25 cellular contexts compared by ENCODE assay signal in genomic region chr18:76960528-76961035, GRCh38.
DNase-seq lines count a peak whose midpoint lies in the region; TF ChIP-seq lines count a peak whose summit lies in the region.
"Had no signal": no experiment of that assay in that cellular context is flagged by ENCODE, and none has a peak within 500 bp of the region (broad histone marks: within the 10 kb centered on the region; RNA-seq: fewer than 3 reads in every experiment).

No MANE protein-coding gene starts in this region.

- no peak overlapping the region; the same call in 1 of the 2 replicates for H3K14ac ChIP-seq in H9 (ENCODE audit: insufficient read depth, low read length)

- H3K27ac Mint-ChIP-seq in H9, result no peak overlapping the region
- H3K27ac Mint-ChIP-seq in endothelial cell (ENCODE audit: unreplicated experiment), result no peak overlapping the region
- H3K27ac Mint-ChIP-seq: activated naive CD4-positive, alpha-beta T cell treated with anti-CD3 and anti-CD28 coated beads, Interleukin-2, amount 50 U/mL, for 24 hours; HFFc6 had no signal

- no peak overlapping the region for H2BK20ac ChIP-seq in H9 (ENCODE audit: low read depth, low read length, poor library complexity, severe bottlenecking)

- no peak overlapping the region for H3K9ac ChIP-seq in H9 (ENCODE audit: extremely low read depth, insufficient read length, low read length)
- H3K9ac ChIP-seq: BLaER1 had no signal

- no peak overlapping the region for H4K91ac ChIP-seq in H9 (ENCODE audit: insufficient read length, low read depth, low read length)

- no TSS peak for BruUV-seq in OCI-LY7 (replicated peaks; lab: Mats Ljungman, UMichigan)

- peak; percentile 38 for TF ChIP-seq CTCF in DOHH2 (IDR thresholded peaks at IDR 0.05; ENCODE audit: low read depth, low read length, poor library complexity, severe bottlenecking)
- peak; percentile 48 for TF ChIP-seq CTCF in H9 (conservative IDR thresholded peaks at IDR 0.05)
- TF ChIP-seq CTCF in OCI-LY7 (conservative IDR thresholded peaks at IDR 0.05; ENCODE audit: low read length), result peak; percentile 56
- no peak for TF ChIP-seq CTCF in endothelial cell (IDR thresholded peaks at IDR 0.05; ENCODE audit: unreplicated experiment)
- TF ChIP-seq CTCF in adrenal gland (IDR thresholded peaks at IDR 0.05), result no peak

- peaks cover 7% of the 10 kb centered on the region; the same call in 1 of the 2 replicates for H3F3A ChIP-seq in DOHH2 (ENCODE audit: control insufficient read depth, insufficient read depth)

- no peak overlapping the region for H3K23ac ChIP-seq in H9 (ENCODE audit: insufficient read length, low read depth, low read length)

- no peaks in the 10 kb centered on the region for H3K79me1 ChIP-seq in H9 (ENCODE audit: insufficient read depth, low read depth, low read length, poor library complexity, severe bottlenecking)

- no peak overlapping the region for H3K18ac ChIP-seq in H9 (ENCODE audit: insufficient read length, low read depth, low read length)

- H3K27me3 Mint-ChIP-seq in H9 (ENCODE audit: low read depth) (no peaks in the 10 kb centered on the region), endothelial cell (ENCODE audit: unreplicated experiment) (peaks cover 3% of the 10 kb centered on the region)
- H3K27me3 Mint-ChIP-seq: activated naive CD4-positive, alpha-beta T cell treated with anti-CD3 and anti-CD28 coated beads, Interleukin-2, amount 50 U/mL, for 24 hours had no signal

- peaks cover 51% of the 10 kb centered on the region for H3K4me1 ChIP-seq in DOHH2 (ENCODE audit: control insufficient read depth, low read length)
- no peaks in the 10 kb centered on the region; the same call in 1 of the 2 replicates for H3K4me1 ChIP-seq in H9 (ENCODE audit: insufficient read depth, low read length)
- H3K4me1 ChIP-seq in OCI-LY7 (ENCODE audit: insufficient read depth, low read length, poor library complexity, severe bottlenecking), result peaks cover 28% of the 10 kb centered on the region
- H3K4me1 ChIP-seq in adrenal gland (replicated peaks in 1 of 2), result peaks cover 0 to 5% of the 10 kb centered on the region in 2 donors
- H3K4me1 ChIP-seq: SJCRH30 had no signal

- H3K9me3 ChIP-seq in DOHH2 (ENCODE audit: control insufficient read depth, insufficient read depth, low read length) (no peaks in the 10 kb centered on the region), H9 (ENCODE audit: control insufficient read depth, low read depth, low read length) (no peaks in the 10 kb centered on the region), OCI-LY7 (ENCODE audit: low read length) (no peaks in the 10 kb centered on the region), adrenal gland (replicated peaks in 1 of 3) (no peaks in the 10 kb centered on the region)
- H3K9me3 ChIP-seq: ovary, SJCRH30, upper lobe of left lung had no signal

- H3K4me2 ChIP-seq in DOHH2 (ENCODE audit: low read length) (no peak overlapping the region), H9 (ENCODE audit: insufficient read depth, insufficient read length, low read length) (no peak overlapping the region), OCI-LY7 (ENCODE audit: low read length) (no peak overlapping the region)
- H3K4me2 ChIP-seq: BLaER1 had no signal

- H3K9me2 ChIP-seq in DOHH2 (replicated peaks; ENCODE audit: control insufficient read depth, low read length), result no peaks in the 10 kb centered on the region
- no peaks in the 10 kb centered on the region for H3K9me2 ChIP-seq in OCI-LY7 (ENCODE audit: insufficient read depth, low read length)

- H3K4me1 Mint-ChIP-seq in H9, result peaks cover 0 to 4% of the 10 kb centered on the region in 2 experiments; a peak in 2 of 4 replicates
- peaks cover 7% of the 10 kb centered on the region for H3K4me1 Mint-ChIP-seq in endothelial cell (ENCODE audit: unreplicated experiment)

- H2BK12ac ChIP-seq in H9 (ENCODE audit: insufficient read length, low read depth, low read length), result no peak overlapping the region

- H3K27ac ChIP-seq in DOHH2 (ENCODE audit: low read depth, low read length) (no peak overlapping the region), H9 (ENCODE audit: insufficient read length, low read depth, low read length) (no peak overlapping the region), OCI-LY7 (ENCODE audit: low read depth, low read length, poor library complexity, severe bottlenecking) (no peak overlapping the region), adrenal gland (no peak overlapping the region)
- H3K27ac ChIP-seq: BLaER1, ovary, SJCRH30, upper lobe of left lung had no signal

- H3K27me3 ChIP-seq in DOHH2 (ENCODE audit: control insufficient read depth, low read length) (no peaks in the 10 kb centered on the region), H9 (ENCODE audit: insufficient read depth, low read length) (no peaks in the 10 kb centered on the region), adrenal gland (no peaks in the 10 kb centered on the region)
- H3K27me3 ChIP-seq: BLaER1, ovary, SJCRH30, upper lobe of left lung had no signal

- no peak overlapping the region for H2BK5ac ChIP-seq in H9 (ENCODE audit: insufficient read length, low read length)

- POLR2A ChIA-PET in OCI-LY7 (lab: Charles Lee), result no interaction called here

- no peak overlapping the region for H3K4me3 ChIP-seq in DOHH2 (ENCODE audit: low read length)
- no peak overlapping the region for H3K4me3 ChIP-seq in OCI-LY7 (ENCODE audit: low read depth, low read length, poor library complexity, severe bottlenecking)
- H3K4me3 ChIP-seq in adrenal gland, result no peak overlapping the region
- H3K4me3 ChIP-seq: BLaER1, ovary, SJCRH30, upper lobe of left lung had no signal

- no peak overlapping the region for H4K8ac ChIP-seq in H9 (replicated peaks; ENCODE audit: insufficient read length, low read depth, low read length)

- no peak overlapping the region for H3T11ph ChIP-seq in H9 (ENCODE audit: low read length)

- no peak overlapping the region for H4K5ac ChIP-seq in H9 (ENCODE audit: insufficient read length, low read depth, low read length)

- intact Hi-C loops in OCI-LY7 (cut with micrococcal nuclease; ENCODE audit: unreplicated experiment) (loop anchor here (1.0 to 10.0 kb wide), 2 partner anchors 21 to 466 kb away; partner anchors contain the start of gene ZNF516), adrenal gland (cut with DNase I) (no loop called here)

- CTCF ChIA-PET in OCI-LY7 (lab: Charles Lee; ENCODE audit: unreplicated experiment), result interaction anchor here (0.7 kb wide), 1 partner anchor 22 kb away, joined by 3 read pairs; no protein-coding TSS in a partner anchor

- no CpG with 5 or more reads among the region's 16 CpGs for WGBS in H9 (ENCODE audit: extremely low coverage, insufficient read length, low lambda C conversion rate)
- WGBS in adrenal gland, 4 donors, result 90 to 96% (median 94%) methylated on average over 15 to 16 of the region's 16 CpGs

- no peak overlapping the region for H2AK5ac ChIP-seq in H9 (ENCODE audit: insufficient read length, low read length)

- H2AFZ ChIP-seq in H9 (ENCODE audit: low read length) (no peak overlapping the region), OCI-LY7 (ENCODE audit: low read length) (no peak overlapping the region)

- no peaks in the 10 kb centered on the region for H3K23me2 ChIP-seq in H9 (ENCODE audit: insufficient read length, low read depth, low read length, poor library complexity, severe bottlenecking)

- H2BK120ac ChIP-seq in H9 (ENCODE audit: low read depth, low read length, poor library complexity, severe bottlenecking), result no peak overlapping the region

- H3K36me3 ChIP-seq in DOHH2 (ENCODE audit: control insufficient read depth, low read length), result peaks cover 57% of the 10 kb centered on the region
- H3K36me3 ChIP-seq in OCI-LY7 (ENCODE audit: insufficient read depth, low read length), result peaks cover 15% of the 10 kb centered on the region; the same call in 1 of the 2 replicates
- peaks cover 0 to 16% of the 10 kb centered on the region in 2 donors for H3K36me3 ChIP-seq in adrenal gland (replicated peaks in 1 of 2)
- H3K36me3 ChIP-seq: ovary, SJCRH30 had no signal

- DNase-seq in H9 (no peak), OCI-LY7 (ENCODE audit: low spot score) (no peak), endothelial cell (ENCODE audit: low spot score) (no peak), adrenal gland (no peak), AG08396 (ENCODE audit: low spot score) (no peak), NCI-H2081 treated with DMSO at 0.1 percent for 48 hours (lab: John Stamatoyannopoulos, UW) (no peak)
- no peak for DNase-seq in activated CD4-positive, alpha-beta T cell treated with anti-CD3 and anti-CD28 coated beads, Interleukin-2, amount 50 U/mL, for 1 hour
- DNase-seq: activated CD4-positive, alpha-beta T cell treated with anti-CD3 and anti-CD28 coated beads, Interleukin-2, amount 50 U/mL, for 48 hours; activated CD8-positive, alpha-beta memory T cell treated with anti-CD3 and anti-CD28 coated beads, Interleukin-2, amount 50 U/mL, for 4 hours; HFFc6; IMR-90; left colon; mammary epithelial cell; NCI-H1092; NCI-H1694 treated with DMSO at 0.1 percent for 48 hours; NCI-H524 treated with DMSO at 0.1 percent for 48 hours; nephron progenitor cell; ovary; RPMI8226; SJCRH30; stimulated activated CD4-positive, alpha-beta T cell treated with anti-CD3 and anti-CD28 coated beads, Interleukin-4, amount 100 ng/mL, for 4 hours; upper lobe of left lung had no signal

- no peak overlapping the region for H3K4ac ChIP-seq in H9 (ENCODE audit: low read depth, low read length)

- H3K4me3 Mint-ChIP-seq in H9 (no peak overlapping the region), endothelial cell (ENCODE audit: unreplicated experiment) (peak overlapping the region; percentile 56)
- H3K4me3 Mint-ChIP-seq: activated naive CD4-positive, alpha-beta T cell treated with anti-CD3 and anti-CD28 coated beads, Interleukin-2, amount 50 U/mL, for 24 hours; HFFc6; nephron progenitor cell had no signal

- no peak overlapping the region for H2BK15ac ChIP-seq in H9 (ENCODE audit: low read depth, low read length)

- H3K79me2 ChIP-seq in DOHH2 (ENCODE audit: control insufficient read depth, low read length) (peaks cover 11% of the 10 kb centered on the region), H9 (ENCODE audit: insufficient read depth, low read length) (no peaks in the 10 kb centered on the region), OCI-LY7 (ENCODE audit: insufficient read depth, low read depth, low read length) (peaks cover 4% of the 10 kb centered on the region; the same call in 1 of the 2 replicates)

- TF ChIP-seq POLR2A in adrenal gland (IDR thresholded peaks at IDR 0.05), result no peak

- H3K56ac ChIP-seq in H9 (ENCODE audit: insufficient read length, low read depth, low read length), result no peak overlapping the region

- H3K9me3 Mint-ChIP-seq in H9, result peaks cover 0 to 2% of the 10 kb centered on the region in 2 experiments; a peak in 2 of 5 replicates
- no peaks in the 10 kb centered on the region for H3K9me3 Mint-ChIP-seq in endothelial cell (ENCODE audit: unreplicated experiment)
- H3K9me3 Mint-ChIP-seq: HFFc6 had no signal

- H3K36me3 Mint-ChIP-seq in H9 (ENCODE audit: insufficient read depth in 1 of 3, low read depth in 3 of 3) (peaks cover 31 to 62% (median 61%) of the 10 kb centered on the region in 3 experiments), endothelial cell (ENCODE audit: low read depth, unreplicated experiment) (peaks cover 37% of the 10 kb centered on the region)

- no peaks in the 10 kb centered on the region for H4K20me1 ChIP-seq in DOHH2 (ENCODE audit: control insufficient read depth, insufficient read depth, low read depth, low read length)
- no peaks in the 10 kb centered on the region for H4K20me1 ChIP-seq in H9 (ENCODE audit: control insufficient read depth, insufficient read depth, insufficient read length)
- no peaks in the 10 kb centered on the region for H4K20me1 ChIP-seq in OCI-LY7 (ENCODE audit: insufficient read depth, low read length)
- H4K20me1 ChIP-seq: BLaER1 had no signal

Comparison
In these comparisons a context has a peak if more than half of its experiments do, and no peak if none do; other contexts are left out.
1. CTCF ChIP-seq: peak in DOHH2 (single experiment), H9 (single experiment) and OCI-LY7 (single experiment); none in endothelial cell (single experiment) and adrenal gland (0 of 6).